34 cellular contexts compared by ENCODE assay signal in genomic region chr3:73762855-73763254, GRCh38.
"Had no signal": no experiment of that assay in that cellular context is flagged by ENCODE, and none has a peak within 500 bp of the region (broad histone marks: within the 10 kb centered on the region; RNA-seq: fewer than 3 reads in every experiment).

No MANE protein-coding gene starts in this region.

- H3K27ac ChIP-seq: ascending aorta, cardiac muscle cell, colonic mucosa, dorsolateral prefrontal cortex, gastrocnemius medialis, hepatocyte, neutrophil, skin epidermis, stomach, thyroid gland, upper lobe of left lung, vagina had no signal

- H3K4me3 ChIP-seq: ascending aorta, cardiac muscle cell, colonic mucosa, dorsolateral prefrontal cortex, gastrocnemius medialis, hepatocyte, skin epidermis, stomach, thyroid gland, upper lobe of left lung, vagina had no signal

- H2AFZ ChIP-seq: hepatocyte had no signal

- H3K36me3 ChIP-seq: ascending aorta, cardiac muscle cell, colonic mucosa, gastrocnemius medialis, neutrophil, stomach, thyroid gland, upper lobe of left lung, vagina had no signal

- DNase-seq: activated CD4-positive, alpha-beta T cell treated with anti-CD3 and anti-CD28 coated beads for 4 hours; activated CD4-positive, alpha-beta T cell treated with anti-CD3 and anti-CD28 coated beads, Interleukin-2, amount 50 U/mL, for 4 hours; activated CD4-positive, CD25-positive, alpha-beta regulatory T cell; activated effector memory CD4-positive, alpha-beta T cell treated with anti-CD3 and anti-CD28 coated beads, Interleukin-2, amount 50 U/mL, for 16 hours; activated naive CD4-positive, alpha-beta T cell treated with anti-CD3 and anti-CD28 coated beads, Interleukin-2, amount 10 ng/mL, durations not matched to agents 7 days and 5 days; activated naive CD8-positive, alpha-beta T cell treated with anti-CD3 and anti-CD28 coated beads, Interleukin-2, amount 10 ng/mL, durations not matched to agents 7 days and 5 days; cerebellar nuclear complex; colonic mucosa; dorsolateral prefrontal cortex; effector memory CD4-positive, alpha-beta T cell; erythroblast; gastrocnemius medialis; glutamatergic neuron; immature natural killer cell; kidney; left colon; mammary epithelial cell; naive B cell; nephron progenitor cell; retina; stimulated activated CD4-positive, alpha-beta T cell treated with anti-CD3 and anti-CD28 coated beads, Interleukin-12 subunit alpha, Interleukin-12 subunit beta, amount 100 ng/mL, for 4 hours; stimulated activated CD4-positive, alpha-beta T cell treated with anti-CD3 and anti-CD28 coated beads, Interleukin-4, amount 100 ng/mL, for 24 hours; stomach; T-helper 1 cell; thyroid gland; upper lobe of left lung had no signal

- H3K9me3 ChIP-seq: ascending aorta, colonic mucosa, gastrocnemius medialis, neutrophil, stomach, thyroid gland, upper lobe of left lung, vagina had no signal

- ATAC-seq: gastrocnemius medialis; left colon; sciatic nerve; stimulated activated effector memory CD8-positive, alpha-beta T cell treated with anti-CD3 and anti-CD28 coated beads, Interleukin-12 subunit alpha, Interleukin-12 subunit beta, amount 100 ng/mL, for 72 hours had no signal

- H3K4me2 ChIP-seq: hepatocyte had no signal

- FAIRE-seq: kidney had no signal

- H3K79me2 ChIP-seq: hepatocyte had no signal

- H3K27me3 ChIP-seq: ascending aorta, cardiac muscle cell, colonic mucosa, dorsolateral prefrontal cortex, gastrocnemius medialis, hepatocyte, neutrophil, stomach, thyroid gland, upper lobe of left lung, vagina had no signal

- H3K4me1 ChIP-seq: colonic mucosa, thyroid gland, upper lobe of left lung had no signal
